In genomic region chr6:106629859-106630163, GRCh38 we compare ENCODE assay signal across 8 cellular contexts. TPM values are rescaled to one million over a fixed set of nuclear protein-coding genes. Genes with fewer than 3 reads are reported as not detected.
DNase-seq lines count a peak whose midpoint lies in the region; TF ChIP-seq lines count a peak whose summit lies in the region.

No MANE protein-coding gene starts in this region.

- no peak overlapping the region for H2AK5ac ChIP-seq in mesenchymal stem cell (ENCODE audit: low read length, severe bottlenecking)

- no peaks in the 10 kb centered on the region for H3K9me3 ChIP-seq in mesenchymal stem cell (ENCODE audit: control insufficient read depth, low read length)

- H3K4me3 ChIP-seq in astrocyte of the spinal cord (ENCODE audit: low read depth, low read length) (peak overlapping the region; percentile 90), mesenchymal stem cell (ENCODE audit: insufficient read depth in 1 of 2, low read depth in 1 of 2, low read length in 2 of 2) (peak overlapping the region; percentile 67 to 100)

- intact Hi-C loops in posterior vena cava (cut with DNase I): no loop called here

- peak overlapping the region; percentile 39 to 81 for H3K4ac ChIP-seq in mesenchymal stem cell (ENCODE audit: low read depth in 1 of 2, low read length in 2 of 2)

- H3K23ac ChIP-seq in mesenchymal stem cell (ENCODE audit: low read length in 2 of 2): no peak overlapping the region

- peak overlapping the region; percentile 56 for H2AFZ ChIP-seq in mesenchymal stem cell (ENCODE audit: low read depth, low read length)

- no peak overlapping the region for H2BK12ac ChIP-seq in mesenchymal stem cell (ENCODE audit: low read length in 2 of 2)

- peak overlapping the region; percentile 5 to 34 for H3K18ac ChIP-seq in mesenchymal stem cell (ENCODE audit: low read depth in 1 of 2, low read length in 2 of 2)

- WGBS in mesenchymal stem cell: 3% methylated on average over 9 of the region's 14 CpGs

- TF ChIP-seq CTCF in astrocyte of the spinal cord (IDR thresholded peaks at IDR 0.05; ENCODE audit: low read depth, low read length): no peak

- peak overlapping the region; percentile 18 for H4K91ac ChIP-seq in mesenchymal stem cell (ENCODE audit: low read length)

- peak overlapping the region; percentile 100 for H3K9ac ChIP-seq in mesenchymal stem cell (ENCODE audit: low read length)

- peak overlapping the region; percentile 36 for H3K27ac ChIP-seq in mesenchymal stem cell (ENCODE audit: low read length, poor library complexity, severe bottlenecking)

- no peak overlapping the region for H3K14ac ChIP-seq in mesenchymal stem cell (ENCODE audit: low read length in 2 of 2)

- no peaks in the 10 kb centered on the region for H3K36me3 ChIP-seq in mesenchymal stem cell (ENCODE audit: control insufficient read depth in 1 of 2, insufficient read depth in 2 of 2, low read depth in 1 of 2, low read length in 2 of 2)

- H3K79me1 ChIP-seq in mesenchymal stem cell (replicated peaks; ENCODE audit: low read length, poor library complexity, severe bottlenecking): peaks cover 16% of the 10 kb centered on the region

- peak overlapping the region; percentile 82 for H3K4me2 ChIP-seq in mesenchymal stem cell (ENCODE audit: low read length, poor library complexity, severe bottlenecking)

- no peak overlapping the region for H2BK120ac ChIP-seq in mesenchymal stem cell (ENCODE audit: low read depth, low read length)

- H4K8ac ChIP-seq in mesenchymal stem cell (ENCODE audit: low read length): peak overlapping the region; percentile 77

- H3K27me3 ChIP-seq in mesenchymal stem cell (ENCODE audit: control insufficient read depth in 1 of 2, insufficient read depth in 1 of 2, low read length in 2 of 2): no peaks in the 10 kb centered on the region

- H2BK5ac ChIP-seq in mesenchymal stem cell (ENCODE audit: low read depth, low read length, poor library complexity, severe bottlenecking): peak overlapping the region; percentile 9

- DNase-seq in stimulated activated CD8-positive, alpha-beta memory T cell treated with anti-CD3 and anti-CD28 coated beads, Interleukin-15, amount 100 ng/mL, for 24 hours (ENCODE audit: low read depth): peak; percentile 19
- DNase-seq in stimulated activated CD8-positive, alpha-beta memory T cell treated with anti-CD3 and anti-CD28 coated beads, Interleukin-4, amount 100 ng/mL, for 48 hours: no peak
- DNase-seq in astrocyte of the spinal cord (ENCODE audit: low read depth, low spot score) (no peak), mesenchymal stem cell (no peak), posterior vena cava (ENCODE audit: low spot score) (no peak), iPS-NIHi11 (ENCODE audit: low spot score) (no peak), NCI-H446 treated with DMSO at 0.1 percent for 48 hours (lab: John Stamatoyannopoulos, UW) (no peak)
- DNase-seq in activated CD4-positive, CD25-positive, alpha-beta regulatory T cell (lab: John Stamatoyannopoulos, UW): no peak

- no peaks in the 10 kb centered on the region for H3K4me1 ChIP-seq in mesenchymal stem cell (ENCODE audit: control insufficient read depth, insufficient read depth, low read depth, low read length)

- H2BK15ac ChIP-seq in mesenchymal stem cell (ENCODE audit: low read depth, poor library complexity, severe bottlenecking): no peak overlapping the region

- in situ Hi-C loops in astrocyte of the spinal cord (cut with HindIII; ENCODE audit: low sequenced_read_pairs): no loop called here

RNA-seq across cellular contexts. Expression of gene QRSL1, which starts 0.4 kb away (rescaled TPM):
- polyA plus RNA-seq in mesenchymal stem cell (2013, experiment 1 of 2): 6.5 TPM
- polyA plus RNA-seq in mesenchymal stem cell (2013, experiment 2 of 2): 5.7 TPM
- 1 to 10 TPM; 6.5 to 8.6 TPM for total RNA-seq in posterior vena cava

RNA-seq across cellular contexts. Expression of gene RTN4IP1, which starts 0.5 kb away (rescaled TPM):
- polyA plus RNA-seq in mesenchymal stem cell (2013, experiment 1 of 2): 5.4 TPM
- 5.9 TPM for polyA plus RNA-seq in mesenchymal stem cell (2013, experiment 2 of 2)
- total RNA-seq in posterior vena cava: 1 to 10 TPM; 3.6 to 4.3 TPM
